In the genomic region with DNA sequence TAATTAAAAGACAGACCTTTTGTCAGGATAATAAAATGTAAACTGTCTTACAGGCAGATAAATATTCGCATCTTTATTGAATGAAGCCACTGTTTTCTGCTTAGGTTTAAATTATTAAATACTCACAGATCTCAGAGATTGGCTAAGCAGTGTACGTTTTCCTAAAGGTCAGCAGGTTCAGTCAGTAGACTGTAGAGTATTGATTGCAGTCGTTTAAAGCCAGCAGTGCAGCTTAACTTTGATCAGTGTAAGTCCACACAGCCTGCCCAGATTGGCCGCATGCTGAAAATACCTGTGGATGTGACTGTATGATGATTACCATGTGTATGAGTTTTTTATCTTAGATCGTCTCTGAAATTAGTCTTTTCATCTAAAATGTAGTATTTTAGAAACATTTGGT, we compare ENCODE assay signal across 26 cellular contexts.
"Had no signal": no experiment of that assay in that cellular context is flagged by ENCODE, and none has a peak within 500 bp of the region (broad histone marks: within the 10 kb centered on the region; RNA-seq: fewer than 3 reads in every experiment).

No MANE protein-coding gene starts in this region.

- H3K9me3 Mint-ChIP-seq: activated CD4-positive, alpha-beta memory T cell treated with anti-CD3 and anti-CD28 coated beads, Interleukin-2, amount 10 ng/mL, durations not matched to agents 7 days and 5 days; activated naive CD4-positive, alpha-beta T cell treated with anti-CD3 and anti-CD28 coated beads, Interleukin-2, amount 10 ng/mL, durations not matched to agents 7 days and 5 days; activated naive CD4-positive, alpha-beta T cell treated with anti-CD3 and anti-CD28 coated beads, Interleukin-2, amount 50 U/mL, for 72 hours; activated T-cell treated with anti-CD3 and anti-CD28 coated beads, Interleukin-2, amount 50 U/mL, for 24 hours; activated T-cell treated with anti-CD3 and anti-CD28 coated beads, Interleukin-2, amount 50 U/mL, for 72 hours; effector memory CD8-positive, alpha-beta T cell had no signal

- H3K4me3 Mint-ChIP-seq: activated CD4-positive, alpha-beta memory T cell treated with anti-CD3 and anti-CD28 coated beads, Interleukin-2, amount 10 ng/mL, durations not matched to agents 7 days and 5 days; activated CD4-positive, alpha-beta T cell treated with anti-CD3 and anti-CD28 coated beads, Interleukin-2, amount 10 ng/mL, durations not matched to agents 7 days and 5 days; activated naive CD4-positive, alpha-beta T cell treated with anti-CD3 and anti-CD28 coated beads, Interleukin-2, amount 10 ng/mL, durations not matched to agents 7 days and 5 days; activated naive CD8-positive, alpha-beta T cell treated with anti-CD3 and anti-CD28 coated beads, Interleukin-2, amount 10 ng/mL, durations not matched to agents 7 days and 5 days; activated T-cell treated with anti-CD3 and anti-CD28 coated beads, Interleukin-2, amount 50 U/mL, for 24 hours; activated T-cell treated with anti-CD3 and anti-CD28 coated beads, Interleukin-2, amount 50 U/mL, for 72 hours; effector memory CD8-positive, alpha-beta T cell; WTC11 had no signal

- H3K4me3 ChIP-seq: esophagus squamous epithelium, heart left ventricle had no signal

- H3K27me3 Mint-ChIP-seq: activated CD4-positive, alpha-beta memory T cell treated with anti-CD3 and anti-CD28 coated beads, Interleukin-2, amount 10 ng/mL, durations not matched to agents 7 days and 5 days; activated CD4-positive, alpha-beta T cell treated with anti-CD3 and anti-CD28 coated beads, Interleukin-2, amount 10 ng/mL, durations not matched to agents 7 days and 5 days; activated naive CD4-positive, alpha-beta T cell treated with anti-CD3 and anti-CD28 coated beads, Interleukin-2, amount 10 ng/mL, durations not matched to agents 7 days and 5 days; activated naive CD8-positive, alpha-beta T cell treated with anti-CD3 and anti-CD28 coated beads, Interleukin-2, amount 10 ng/mL, durations not matched to agents 7 days and 5 days; activated T-cell treated with anti-CD3 and anti-CD28 coated beads, Interleukin-2, amount 50 U/mL, for 24 hours; effector memory CD8-positive, alpha-beta T cell had no signal

- ATAC-seq: activated naive CD4-positive, alpha-beta T cell treated with anti-CD3 and anti-CD28 coated beads, Interleukin-2, amount 50 U/mL, for 72 hours; activated T-cell treated with anti-CD3 and anti-CD28 coated beads, Interleukin-2, amount 50 U/mL, for 72 hours; effector memory CD8-positive, alpha-beta T cell; heart left ventricle; WTC11 had no signal

- DNase-seq: activated CD4-positive, alpha-beta memory T cell treated with anti-CD3 and anti-CD28 coated beads, Interleukin-2, amount 10 ng/mL, durations not matched to agents 7 days and 5 days; activated CD4-positive, alpha-beta T cell treated with anti-CD3 and anti-CD28 coated beads for 1 hour; activated CD4-positive, alpha-beta T cell treated with anti-CD3 and anti-CD28 coated beads for 4 hours; activated CD4-positive, alpha-beta T cell treated with anti-CD3 and anti-CD28 coated beads, Interleukin-2, amount 10 ng/mL, durations not matched to agents 7 days and 5 days; activated CD4-positive, alpha-beta T cell treated with anti-CD3 and anti-CD28 coated beads, Interleukin-2, amount 50 U/mL, for 4 hours; activated CD8-positive, alpha-beta memory T cell treated with anti-CD3 and anti-CD28 coated beads, Interleukin-2, amount 50 U/mL, for 48 hours; activated gamma-delta T cell; activated naive CD4-positive, alpha-beta T cell; activated naive CD4-positive, alpha-beta T cell treated with anti-CD3 and anti-CD28 coated beads, Interleukin-2, amount 10 ng/mL, durations not matched to agents 7 days and 5 days; activated naive CD8-positive, alpha-beta T cell treated with anti-CD3 and anti-CD28 coated beads, Interleukin-2, amount 10 ng/mL, durations not matched to agents 7 days and 5 days; activated T-cell treated with anti-CD3 and anti-CD28 coated beads for 4 hours; activated T-cell treated with anti-CD3 and anti-CD28 coated beads, Interleukin-2, amount 50 U/mL, for 24 hours; activated T-cell treated with anti-CD3 and anti-CD28 coated beads, Interleukin-2, amount 50 U/mL, for 72 hours; caudate nucleus; cortex of kidney; dermis blood vessel endothelial cell; effector CD4-positive, alpha-beta T cell; effector memory CD8-positive, alpha-beta T cell; esophagus squamous epithelium; heart left ventricle; T-helper 2 cell had no signal

- H3K27me3 ChIP-seq: esophagus squamous epithelium, heart left ventricle had no signal

- H3K27ac Mint-ChIP-seq: activated CD4-positive, alpha-beta memory T cell treated with anti-CD3 and anti-CD28 coated beads, Interleukin-2, amount 10 ng/mL, durations not matched to agents 7 days and 5 days; activated CD4-positive, alpha-beta T cell treated with anti-CD3 and anti-CD28 coated beads, Interleukin-2, amount 10 ng/mL, durations not matched to agents 7 days and 5 days; activated naive CD4-positive, alpha-beta T cell treated with anti-CD3 and anti-CD28 coated beads, Interleukin-2, amount 10 ng/mL, durations not matched to agents 7 days and 5 days; activated naive CD4-positive, alpha-beta T cell treated with anti-CD3 and anti-CD28 coated beads, Interleukin-2, amount 50 U/mL, for 72 hours; activated naive CD8-positive, alpha-beta T cell treated with anti-CD3 and anti-CD28 coated beads, Interleukin-2, amount 10 ng/mL, durations not matched to agents 7 days and 5 days; activated T-cell treated with anti-CD3 and anti-CD28 coated beads, Interleukin-2, amount 50 U/mL, for 24 hours; activated T-cell treated with anti-CD3 and anti-CD28 coated beads, Interleukin-2, amount 50 U/mL, for 72 hours; effector memory CD8-positive, alpha-beta T cell; WTC11 had no signal

- H3K9me3 ChIP-seq: esophagus squamous epithelium, heart left ventricle had no signal

- H3K27ac ChIP-seq: epithelial cell of prostate, esophagus squamous epithelium, heart left ventricle had no signal

- FAIRE-seq: astrocyte, endothelial cell of umbilical vein had no signal
